In the genomic region with DNA sequence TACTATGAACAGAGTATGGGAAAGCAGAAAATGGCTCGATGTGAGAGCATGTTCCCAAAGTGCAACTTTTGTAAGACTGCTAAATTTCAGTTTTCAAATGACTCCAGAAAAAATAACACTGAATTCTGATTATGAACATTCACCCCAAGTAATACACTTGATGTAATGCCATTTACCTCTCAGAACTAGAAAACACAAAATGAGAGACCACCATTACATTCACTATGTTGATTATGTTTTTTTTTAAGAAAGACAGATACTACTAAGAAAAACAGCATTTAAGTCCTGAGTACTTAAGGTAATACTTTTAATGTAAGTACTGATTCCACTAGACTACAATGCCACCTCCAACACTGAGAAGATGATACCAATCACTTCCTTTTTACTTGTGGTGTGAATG, we compare ENCODE assay signal across 1 cellular context.
TF ChIP-seq lines count a peak whose summit lies in the region.

No MANE protein-coding gene starts in this region.

TF ChIP-seq in SK-N-SH, 30 proteins besides CTCF, POLR2A, EP300 and RAD21:
- no peak for TF ChIP-seq NFIC (IDR thresholded peaks at IDR 0.05; ENCODE audit: borderline replicate concordance)
